In the genomic region with DNA sequence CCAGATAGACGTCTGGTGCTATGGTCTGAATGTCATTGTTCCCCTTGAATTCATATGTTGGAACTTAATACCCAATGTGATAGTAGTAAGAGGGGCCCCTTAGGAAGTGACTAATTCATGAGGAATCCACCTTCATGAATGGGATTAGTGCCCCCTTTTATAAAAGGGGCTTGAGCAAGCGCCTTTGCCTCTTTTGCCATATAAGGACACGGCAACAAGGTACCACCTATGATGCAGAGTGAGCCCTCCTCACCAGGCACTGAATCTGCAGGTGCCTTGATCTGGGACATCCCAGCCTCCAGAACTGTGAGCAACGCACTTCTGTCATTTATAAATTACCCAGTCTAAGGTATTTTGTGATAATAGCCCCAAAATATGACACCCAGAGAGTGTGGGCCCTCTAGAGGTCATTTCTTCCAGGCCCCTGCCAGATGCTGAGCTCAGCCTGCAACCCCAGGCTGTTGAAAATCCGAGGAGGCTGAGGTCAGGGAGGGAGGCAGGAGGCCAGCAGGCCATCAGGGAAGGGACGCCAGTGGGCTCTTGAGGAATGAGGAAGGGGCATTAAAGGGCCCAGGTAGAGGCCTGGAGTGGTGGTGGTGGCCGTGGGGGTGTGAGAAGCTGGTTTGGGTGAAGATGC, we compare ENCODE assay signal across 3 cellular contexts. TPM values are rescaled to one million over a fixed set of nuclear protein-coding genes. Genes with fewer than 3 reads are reported as not detected.
"Had no signal": no experiment of that assay in that cellular context is flagged by ENCODE, and none has a peak within 500 bp of the region (broad histone marks: within the 10 kb centered on the region; RNA-seq: fewer than 3 reads in every experiment).

No MANE protein-coding gene starts in this region.

RNA-seq across cellular contexts. Expression of a gene that starts 48.1 kb away (rescaled TPM):
- polyA plus RNA-seq: immature natural killer cell; mammary epithelial cell; naive thymus-derived CD4-positive, alpha-beta T cell had no signal
